Comparison of ENCODE assay signal across 31 cellular contexts in the genomic region with DNA sequence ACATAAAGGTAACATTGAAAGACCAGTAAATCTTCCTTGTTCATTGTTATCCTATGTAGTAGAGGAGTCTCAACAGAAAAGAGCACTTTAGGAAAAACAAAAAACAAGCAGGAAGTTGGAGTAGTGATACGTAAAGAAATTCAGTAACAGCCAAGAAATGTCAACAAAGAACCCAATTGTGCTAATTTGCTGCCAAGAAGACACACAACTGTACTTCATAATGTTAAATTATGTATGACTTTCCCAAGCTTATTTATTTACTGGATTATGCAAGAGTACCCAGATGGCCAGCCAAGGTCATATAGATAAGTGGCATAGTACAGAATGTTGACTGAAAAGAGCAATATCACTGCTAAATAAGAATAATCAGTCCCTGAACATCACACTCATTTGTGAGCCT.
DNase-seq lines count a peak whose midpoint lies in the region; ATAC-seq and TF ChIP-seq lines count a peak whose summit lies in the region.
"Had no signal": no experiment of that assay in that cellular context is flagged by ENCODE, and none has a peak within 500 bp of the region (broad histone marks: within the 10 kb centered on the region; RNA-seq: fewer than 3 reads in every experiment).

No MANE protein-coding gene starts in this region.

- H3K4me1 ChIP-seq in GM23338 (ENCODE audit: insufficient read depth) = no peaks in the 10 kb centered on the region
- H3K4me1 ChIP-seq: BLaER1 treated with 17β-estradiol and CSF1 and Interleukin-3, amounts not matched to agents 10 nM and 100 nM; esophagus squamous epithelium; gastroesophageal sphincter; spleen had no signal

- DNase-seq in H4 (ENCODE audit: low spot score) = peak; percentile 37
- peak; percentile 8 for DNase-seq in RPMI7951 (ENCODE audit: low read depth)
- DNase-seq in fibroblast of pulmonary artery (ENCODE audit: low read depth) = peak; percentile 38
- DNase-seq in progenitor cell of endocrine pancreas (ENCODE audit: low spot score, unreplicated experiment) = no peak
- DNase-seq in GM23338 (ENCODE audit: low spot score) = no peak
- no peak for DNase-seq in inferior parietal cortex (ENCODE audit: extremely low spot score)
- no peak for DNase-seq in stimulated activated naive CD4-positive, alpha-beta T cell (lab: John Stamatoyannopoulos, UW)
- no peak for DNase-seq in activated T-cell treated with anti-CD3 and anti-CD28 coated beads for 4 hours
- DNase-seq: activated CD4-positive, CD25-positive, alpha-beta regulatory T cell; activated gamma-delta T cell treated with Interleukin-2 at 50 U/mL for 16 hours; activated T-cell treated with anti-CD3 and anti-CD28 coated beads, Interleukin-2, amount 50 U/mL, for 4 hours; dorsolateral prefrontal cortex; esophagus squamous epithelium; GOT3; hippocampal formation; Kasumi-1; left cardiac atrium; mammary epithelial cell; NCI-H1436 treated with DMSO at 0.1 percent for 48 hours; NCI-H345; NCI-H748 treated with DMSO at 0.1 percent for 48 hours; retina; SK-N-SH; spleen; stimulated activated CD4-positive, alpha-beta T cell treated with anti-CD3 and anti-CD28 coated beads, Interleukin-2, amount 100 ng/mL, for 24 hours; stimulated activated naive CD8-positive, alpha-beta T cell treated with anti-CD3 and anti-CD28 coated beads, Interleukin-15, amount 100 ng/mL, for 72 hours had no signal

- H2AFZ ChIP-seq in GM23338 = no peak overlapping the region

- H3F3A ChIP-seq in GM23338 (replicated peaks; ENCODE audit: low read depth) = no peaks in the 10 kb centered on the region

- H3K27me3 ChIP-seq in GM23338 (ENCODE audit: insufficient read depth) = no peaks in the 10 kb centered on the region
- H3K27me3 ChIP-seq: BLaER1 treated with 17β-estradiol and CSF1 and Interleukin-3, amounts not matched to agents 10 nM and 100 nM; dorsolateral prefrontal cortex; esophagus squamous epithelium; gastroesophageal sphincter; spleen had no signal

- peaks cover 17% of the 10 kb centered on the region for H3K9me3 Mint-ChIP-seq in progenitor cell of endocrine pancreas (ENCODE audit: low read depth)
- peaks cover 9% of the 10 kb centered on the region; the same call in 2 of the 3 replicates for H3K9me3 Mint-ChIP-seq in GM23338
- H3K9me3 Mint-ChIP-seq: nephron; stimulated activated naive CD8-positive, alpha-beta T cell treated with anti-CD3 and anti-CD28 coated beads, Interleukin-15, amount 100 ng/mL, for 72 hours; T-helper 1 cell treated with Interleukin-12 subunit alpha and Interleukin-12 subunit beta and Interleukin-4 antibody, amounts not matched to agents 30 μg/mL and 1 μg/mL, for 36 hours had no signal

- H3K79me2 ChIP-seq in GM23338 (replicated peaks; ENCODE audit: insufficient read depth) = no peaks in the 10 kb centered on the region

- H3K27me3 Mint-ChIP-seq in progenitor cell of endocrine pancreas = no peaks in the 10 kb centered on the region
- no peaks in the 10 kb centered on the region for H3K27me3 Mint-ChIP-seq in GM23338 (ENCODE audit: insufficient read depth, low read depth, poor library complexity)
- H3K27me3 Mint-ChIP-seq: stimulated activated naive CD8-positive, alpha-beta T cell treated with anti-CD3 and anti-CD28 coated beads, Interleukin-15, amount 100 ng/mL, for 72 hours had no signal

- H3K4me3 Mint-ChIP-seq in progenitor cell of endocrine pancreas (ENCODE audit: low read depth) (no peak overlapping the region), GM23338 (no peak overlapping the region)
- H3K4me3 Mint-ChIP-seq: activated T-cell treated with anti-CD3 and anti-CD28 coated beads, Interleukin-2, amount 50 U/mL, for 4 hours; nephron; stimulated activated naive CD8-positive, alpha-beta T cell treated with anti-CD3 and anti-CD28 coated beads, Interleukin-15, amount 100 ng/mL, for 72 hours; T-helper 1 cell treated with Interleukin-12 subunit alpha and Interleukin-12 subunit beta and Interleukin-4 antibody, amounts not matched to agents 30 μg/mL and 1 μg/mL, for 36 hours had no signal

- no peak overlapping the region for H3K4me2 ChIP-seq in GM23338
- H3K4me2 ChIP-seq: BLaER1 treated with 17β-estradiol and CSF1 and Interleukin-3, amounts not matched to agents 10 nM and 100 nM; SK-N-SH had no signal

- H3K9me2 ChIP-seq in GM23338 (ENCODE audit: insufficient read depth) = no peaks in the 10 kb centered on the region
- H3K9me2 ChIP-seq: SK-N-SH had no signal

- no peaks in the 10 kb centered on the region for H3K36me3 ChIP-seq in GM23338 (ENCODE audit: insufficient read depth)
- H3K36me3 ChIP-seq: BLaER1 treated with 17β-estradiol and CSF1 and Interleukin-3, amounts not matched to agents 10 nM and 100 nM; esophagus squamous epithelium; gastroesophageal sphincter; spleen; thoracic aorta had no signal

- H3K4me3 ChIP-seq in fibroblast of pulmonary artery (replicated peaks; ENCODE audit: low read depth, low read length) (no peak overlapping the region), GM23338 (no peak overlapping the region)
- H3K4me3 ChIP-seq: BLaER1 treated with 17β-estradiol and CSF1 and Interleukin-3, amounts not matched to agents 10 nM and 100 nM; dorsolateral prefrontal cortex; esophagus squamous epithelium; gastroesophageal sphincter; spleen; thoracic aorta had no signal

- no peak for TF ChIP-seq CTCF in fibroblast of pulmonary artery (IDR thresholded peaks at IDR 0.05; ENCODE audit: low read length, missing control alignments)
- no peak for TF ChIP-seq CTCF in progenitor cell of endocrine pancreas (IDR thresholded peaks at IDR 0.05; ENCODE audit: unreplicated experiment)
- no peak for TF ChIP-seq CTCF in GM23338 (conservative IDR thresholded peaks at IDR 0.05; ENCODE audit: low read depth in 2 of 2)

- H4K20me1 ChIP-seq in GM23338 (replicated peaks; ENCODE audit: insufficient read depth) = no peaks in the 10 kb centered on the region
- H4K20me1 ChIP-seq: BLaER1 treated with 17β-estradiol and CSF1 and Interleukin-3, amounts not matched to agents 10 nM and 100 nM had no signal

- H3K4me1 Mint-ChIP-seq in progenitor cell of endocrine pancreas (ENCODE audit: low read depth) (peaks cover 28% of the 10 kb centered on the region), GM23338 (peaks cover 8% of the 10 kb centered on the region; the same call in 2 of the 3 replicates)
- H3K4me1 Mint-ChIP-seq: nephron; stimulated activated naive CD8-positive, alpha-beta T cell treated with anti-CD3 and anti-CD28 coated beads, Interleukin-15, amount 100 ng/mL, for 72 hours had no signal

- H3K27ac Mint-ChIP-seq in progenitor cell of endocrine pancreas (peak overlapping the region; percentile 13), GM23338 (no peak overlapping the region)
- H3K27ac Mint-ChIP-seq: nephron; stimulated activated naive CD8-positive, alpha-beta T cell treated with anti-CD3 and anti-CD28 coated beads, Interleukin-15, amount 100 ng/mL, for 72 hours; T-helper 1 cell treated with Interleukin-12 subunit alpha and Interleukin-12 subunit beta and Interleukin-4 antibody, amounts not matched to agents 30 μg/mL and 1 μg/mL, for 36 hours had no signal

- H3K27ac ChIP-seq in GM23338 (ENCODE audit: low read depth) = no peak overlapping the region
- H3K27ac ChIP-seq: BLaER1 treated with 17β-estradiol and CSF1 and Interleukin-3, amounts not matched to agents 10 nM and 100 nM; dorsolateral prefrontal cortex; esophagus squamous epithelium; gastroesophageal sphincter; spleen; thoracic aorta had no signal

- H3K36me3 Mint-ChIP-seq in progenitor cell of endocrine pancreas (ENCODE audit: insufficient read depth) (peaks cover 4% of the 10 kb centered on the region), GM23338 (ENCODE audit: low read depth) (peaks cover 6% of the 10 kb centered on the region; the same call in 1 of the 3 replicates)

- ATAC-seq in GM23338 = no peak
- ATAC-seq: activated T-cell treated with anti-CD3 and anti-CD28 coated beads, Interleukin-2, amount 50 U/mL, for 4 hours; gastroesophageal sphincter; left cardiac atrium; stimulated activated naive CD8-positive, alpha-beta T cell treated with anti-CD3 and anti-CD28 coated beads, Interleukin-15, amount 100 ng/mL, for 72 hours had no signal

TF ChIP-seq in GM23338, 12 proteins besides CTCF, POLR2A, EP300 and RAD21:
- TF ChIP-seq POLR2AphosphoS5 (IDR thresholded peaks at IDR 0.05; ENCODE audit: low read depth) (no peak), EZH2phosphoT487 (IDR thresholded peaks at IDR 0.05; ENCODE audit: unreplicated experiment) (no peak), ZNF331 (CRISPR knock-in tag; IDR thresholded peaks at IDR 0.05; ENCODE audit: low read depth) (no peak), CREB1 (CRISPR knock-in tag; IDR thresholded peaks at IDR 0.05; ENCODE audit: low read depth) (no peak), JUNB (IDR thresholded peaks at IDR 0.05; ENCODE audit: unreplicated experiment) (no peak), EZH2 (IDR thresholded peaks at IDR 0.05; ENCODE audit: low read depth, unreplicated experiment) (no peak)
- TF ChIP-seq, protein P1, sequence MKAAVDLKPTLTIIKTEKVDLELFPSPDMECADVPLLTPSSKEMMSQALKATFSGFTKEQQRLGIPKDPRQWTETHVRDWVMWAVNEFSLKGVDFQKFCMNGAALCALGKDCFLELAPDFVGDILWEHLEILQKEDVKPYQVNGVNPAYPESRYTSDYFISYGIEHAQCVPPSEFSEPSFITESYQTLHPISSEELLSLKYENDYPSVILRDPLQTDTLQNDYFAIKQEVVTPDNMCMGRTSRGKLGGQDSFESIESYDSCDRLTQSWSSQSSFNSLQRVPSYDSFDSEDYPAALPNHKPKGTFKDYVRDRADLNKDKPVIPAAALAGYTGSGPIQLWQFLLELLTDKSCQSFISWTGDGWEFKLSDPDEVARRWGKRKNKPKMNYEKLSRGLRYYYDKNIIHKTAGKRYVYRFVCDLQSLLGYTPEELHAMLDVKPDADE (IDR thresholded peaks at IDR 0.05) = no peak

Comparison
In these comparisons a context has a peak if more than half of its experiments do, and no peak if none do; other contexts are left out.
1. DNase-seq: peak in H4 (single experiment), RPMI7951 (single experiment) and fibroblast of pulmonary artery (single experiment); none in progenitor cell of endocrine pancreas (single experiment), GM23338 (single experiment), inferior parietal cortex (single experiment), stimulated activated naive CD4-positive, alpha-beta T cell (0 of 6) and activated T-cell treated with anti-CD3 and anti-CD28 coated beads for 4 hours (single experiment).